Comparison of ENCODE assay signal across 8 cellular contexts in the genomic region with DNA sequence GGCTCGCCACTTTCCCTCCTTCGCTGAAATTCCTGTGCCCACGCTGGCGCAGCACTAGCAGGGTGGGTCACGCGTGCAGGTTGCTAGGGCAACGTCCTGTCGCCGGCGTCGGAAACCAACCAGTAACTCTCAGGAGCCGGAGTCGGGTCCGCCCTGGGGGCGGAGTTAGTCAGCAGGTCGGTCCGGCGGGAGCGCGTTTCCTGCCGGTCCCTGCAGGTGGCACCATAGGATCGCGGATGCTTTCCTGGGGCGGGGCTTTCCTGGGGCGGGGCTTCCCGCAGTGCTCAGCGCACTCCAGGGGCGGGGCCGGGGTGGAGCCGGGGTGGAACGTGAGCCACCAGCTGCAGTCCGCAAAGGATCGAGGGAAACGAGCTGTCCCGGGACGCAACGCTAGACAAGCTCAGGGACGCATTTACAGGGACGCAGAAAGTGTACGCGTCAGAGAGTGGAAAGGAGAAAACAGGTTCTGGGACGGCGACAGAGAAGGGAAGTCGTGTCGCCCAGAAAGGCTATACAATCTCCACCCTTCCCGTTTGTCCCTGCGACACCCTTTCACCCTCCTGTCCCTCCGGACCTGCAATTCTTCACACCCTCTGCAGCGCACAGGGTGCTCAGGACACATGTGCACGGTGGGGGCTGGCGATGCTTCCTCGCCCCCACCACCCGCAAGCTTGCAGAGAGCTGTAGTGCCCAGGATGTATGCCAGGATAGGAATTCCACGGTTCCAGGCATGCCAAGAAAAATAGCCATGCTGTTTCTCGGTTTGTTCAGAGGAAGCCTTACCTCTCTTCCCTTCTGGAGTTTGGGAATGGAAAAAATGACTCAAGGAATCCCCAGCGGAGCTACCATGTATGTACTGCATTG. TPM values are rescaled to one million over a fixed set of nuclear protein-coding genes. Genes with fewer than 3 reads are reported as not detected.
DNase-seq lines count a peak whose midpoint lies in the region; ATAC-seq and TF ChIP-seq lines count a peak whose summit lies in the region.

No MANE protein-coding gene starts in this region.

- H3K4me3 Mint-ChIP-seq in WTC11 (peak overlapping the region; percentile 74), immature natural killer cell (peak overlapping the region; percentile 85 to 99 (median 90))

- H3K4me1 ChIP-seq in smooth muscle cell (ENCODE audit: low read depth): peaks cover 29% of the 10 kb centered on the region

- no peaks in the 10 kb centered on the region for H3K9me3 ChIP-seq in smooth muscle cell (replicated peaks; ENCODE audit: low read depth)

- peaks cover 4% of the 10 kb centered on the region for H3F3A ChIP-seq in smooth muscle cell (ENCODE audit: low read depth)

- H3K79me2 ChIP-seq in smooth muscle cell (ENCODE audit: low read depth): no peaks in the 10 kb centered on the region

- no peaks in the 10 kb centered on the region for H4K20me1 ChIP-seq in smooth muscle cell (ENCODE audit: low read depth)

- H3K27me3 ChIP-seq in smooth muscle cell (ENCODE audit: low read depth): no peaks in the 10 kb centered on the region

- peaks cover 40% of the 10 kb centered on the region for H3K27me3 Mint-ChIP-seq in WTC11 (ENCODE audit: low read depth)
- peaks cover 19 to 27% (median 20%) of the 10 kb centered on the region in 3 donors for H3K27me3 Mint-ChIP-seq in immature natural killer cell (ENCODE audit: low read depth in 3 of 3)

- peaks cover 25% of the 10 kb centered on the region for H3K4me1 Mint-ChIP-seq in WTC11
- H3K4me1 Mint-ChIP-seq in immature natural killer cell: peaks cover 31 to 38% of the 10 kb centered on the region in 2 donors

- no peaks in the 10 kb centered on the region for H3K36me3 ChIP-seq in smooth muscle cell (ENCODE audit: low read depth)

- H3K4me3 ChIP-seq in cardiac fibroblast (replicated peaks in 1 of 2; ENCODE audit: low read depth in 2 of 2, low read length in 2 of 2): peak overlapping the region; percentile 47 to 52
- H3K4me3 ChIP-seq in smooth muscle cell: peak overlapping the region; percentile 59

- H3K27ac ChIP-seq in smooth muscle cell (ENCODE audit: low read depth): peak overlapping the region; percentile 78

- H3K27ac Mint-ChIP-seq in WTC11 (no peak overlapping the region), immature natural killer cell (peak overlapping the region; percentile 46 to 86 (median 81))

- H3K9me3 Mint-ChIP-seq in WTC11 (no peaks in the 10 kb centered on the region), immature natural killer cell (no peaks in the 10 kb centered on the region)

- WGBS in smooth muscle cell (ENCODE audit: low lambda C conversion rate): 1% methylated on average over 45 of the region's 56 CpGs

- CTCF ChIA-PET in WTC11 (lab: Charles Lee): interaction anchor here (0.5 to 3.8 kb wide), 55 partner anchors 11 to 611 kb away, joined by 3 to 108 read pairs (median 4); a partner anchor contains a TSS

- ATAC-seq in GM18907 (IDR thresholded peaks at IDR 0.05; ENCODE audit: unreplicated experiment) (peak; percentile 79), HG03196 (IDR thresholded peaks at IDR 0.05; ENCODE audit: unreplicated experiment) (peak; percentile 74), WTC11 (peak; percentile 62)

- POLR2A ChIA-PET in WTC11 (lab: Charles Lee): interaction anchor here (0.6 to 2.4 kb wide), 3 partner anchors 23 to 49 kb away, joined by 7 to 22 read pairs (median 12); a partner anchor contains a TSS

- H3K36me3 Mint-ChIP-seq in WTC11 (no peaks in the 10 kb centered on the region), immature natural killer cell (no peaks in the 10 kb centered on the region)

- peak overlapping the region; percentile 19 for H2AFZ ChIP-seq in smooth muscle cell (ENCODE audit: low read depth)

- DNase-seq in AG08395 (ENCODE audit: low spot score): peak; percentile 96
- peak; percentile 91 for DNase-seq in NCI-H226
- peak; percentile 98 for DNase-seq in WTC11 (ENCODE audit: low spot score)
- DNase-seq in cardiac fibroblast (ENCODE audit: low read depth in 2 of 2): peak; percentile 97 to 98
- peak; percentile 93 to 96 (median 95) for DNase-seq in immature natural killer cell
- DNase-seq in smooth muscle cell (lab: John Stamatoyannopoulos, UW; ENCODE audit: unreplicated experiment): peak; percentile 98

- peak overlapping the region; percentile 96 for H3K4me2 ChIP-seq in smooth muscle cell

- H3K9ac ChIP-seq in smooth muscle cell (ENCODE audit: low read depth): peak overlapping the region; percentile 31

- peak; percentile 71 for TF ChIP-seq CTCF in WTC11 (IDR thresholded peaks at IDR 0.05)
- peak; percentile 81 for TF ChIP-seq CTCF in cardiac fibroblast (IDR thresholded peaks at IDR 0.05; ENCODE audit: low read depth, low read length)
- peak; percentile 95 for TF ChIP-seq CTCF in smooth muscle cell (IDR thresholded peaks at IDR 0.05; ENCODE audit: borderline replicate concordance, insufficient read depth, poor library complexity, severe bottlenecking)

TF ChIP-seq in WTC11, 78 proteins besides CTCF, POLR2A, EP300 and RAD21 (continues in another document):
- TF ChIP-seq NFATC4 (CRISPR knock-in tag; IDR thresholded peaks at IDR 0.05): no peak
- TF ChIP-seq ZNF416 (CRISPR knock-in tag; IDR thresholded peaks at IDR 0.05): no peak
- TF ChIP-seq CREB1 (CRISPR knock-in tag; IDR thresholded peaks at IDR 0.05): no peak
- no peak for TF ChIP-seq TP53 (CRISPR knock-in tag; IDR thresholded peaks at IDR 0.05)
- TF ChIP-seq, protein P1, sequence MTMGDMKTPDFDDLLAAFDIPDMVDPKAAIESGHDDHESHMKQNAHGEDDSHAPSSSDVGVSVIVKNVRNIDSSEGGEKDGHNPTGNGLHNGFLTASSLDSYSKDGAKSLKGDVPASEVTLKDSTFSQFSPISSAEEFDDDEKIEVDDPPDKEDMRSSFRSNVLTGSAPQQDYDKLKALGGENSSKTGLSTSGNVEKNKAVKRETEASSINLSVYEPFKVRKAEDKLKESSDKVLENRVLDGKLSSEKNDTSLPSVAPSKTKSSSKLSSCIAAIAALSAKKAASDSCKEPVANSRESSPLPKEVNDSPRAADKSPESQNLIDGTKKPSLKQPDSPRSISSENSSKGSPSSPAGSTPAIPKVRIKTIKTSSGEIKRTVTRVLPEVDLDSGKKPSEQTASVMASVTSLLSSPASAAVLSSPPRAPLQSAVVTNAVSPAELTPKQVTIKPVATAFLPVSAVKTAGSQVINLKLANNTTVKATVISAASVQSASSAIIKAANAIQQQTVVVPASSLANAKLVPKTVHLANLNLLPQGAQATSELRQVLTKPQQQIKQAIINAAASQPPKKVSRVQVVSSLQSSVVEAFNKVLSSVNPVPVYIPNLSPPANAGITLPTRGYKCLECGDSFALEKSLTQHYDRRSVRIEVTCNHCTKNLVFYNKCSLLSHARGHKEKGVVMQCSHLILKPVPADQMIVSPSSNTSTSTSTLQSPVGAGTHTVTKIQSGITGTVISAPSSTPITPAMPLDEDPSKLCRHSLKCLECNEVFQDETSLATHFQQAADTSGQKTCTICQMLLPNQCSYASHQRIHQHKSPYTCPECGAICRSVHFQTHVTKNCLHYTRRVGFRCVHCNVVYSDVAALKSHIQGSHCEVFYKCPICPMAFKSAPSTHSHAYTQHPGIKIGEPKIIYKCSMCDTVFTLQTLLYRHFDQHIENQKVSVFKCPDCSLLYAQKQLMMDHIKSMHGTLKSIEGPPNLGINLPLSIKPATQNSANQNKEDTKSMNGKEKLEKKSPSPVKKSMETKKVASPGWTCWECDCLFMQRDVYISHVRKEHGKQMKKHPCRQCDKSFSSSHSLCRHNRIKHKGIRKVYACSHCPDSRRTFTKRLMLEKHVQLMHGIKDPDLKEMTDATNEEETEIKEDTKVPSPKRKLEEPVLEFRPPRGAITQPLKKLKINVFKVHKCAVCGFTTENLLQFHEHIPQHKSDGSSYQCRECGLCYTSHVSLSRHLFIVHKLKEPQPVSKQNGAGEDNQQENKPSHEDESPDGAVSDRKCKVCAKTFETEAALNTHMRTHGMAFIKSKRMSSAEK (CRISPR knock-in tag; IDR thresholded peaks at IDR 0.05; ENCODE audit: borderline replicate concordance): no peak
- no peak for TF ChIP-seq NR1H2 (CRISPR knock-in tag; IDR thresholded peaks at IDR 0.05)
- TF ChIP-seq FOXP1 (CRISPR knock-in tag; IDR thresholded peaks at IDR 0.05; ENCODE audit: borderline replicate concordance): no peak; the same call in 1 of the 2 replicates
- TF ChIP-seq, protein P2, sequence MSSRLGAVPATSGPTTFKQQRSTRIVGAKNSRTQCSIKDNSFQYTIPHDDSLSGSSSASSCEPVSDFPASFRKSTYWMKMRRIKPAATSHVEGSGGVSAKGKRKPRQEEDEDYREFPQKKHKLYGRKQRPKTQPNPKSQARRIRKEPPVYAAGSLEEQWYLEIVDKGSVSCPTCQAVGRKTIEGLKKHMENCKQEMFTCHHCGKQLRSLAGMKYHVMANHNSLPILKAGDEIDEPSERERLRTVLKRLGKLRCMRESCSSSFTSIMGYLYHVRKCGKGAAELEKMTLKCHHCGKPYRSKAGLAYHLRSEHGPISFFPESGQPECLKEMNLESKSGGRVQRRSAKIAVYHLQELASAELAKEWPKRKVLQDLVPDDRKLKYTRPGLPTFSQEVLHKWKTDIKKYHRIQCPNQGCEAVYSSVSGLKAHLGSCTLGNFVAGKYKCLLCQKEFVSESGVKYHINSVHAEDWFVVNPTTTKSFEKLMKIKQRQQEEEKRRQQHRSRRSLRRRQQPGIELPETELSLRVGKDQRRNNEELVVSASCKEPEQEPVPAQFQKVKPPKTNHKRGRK (CRISPR knock-in tag; IDR thresholded peaks at IDR 0.05; ENCODE audit: borderline replicate concordance): no peak
- TF ChIP-seq, protein P3, sequence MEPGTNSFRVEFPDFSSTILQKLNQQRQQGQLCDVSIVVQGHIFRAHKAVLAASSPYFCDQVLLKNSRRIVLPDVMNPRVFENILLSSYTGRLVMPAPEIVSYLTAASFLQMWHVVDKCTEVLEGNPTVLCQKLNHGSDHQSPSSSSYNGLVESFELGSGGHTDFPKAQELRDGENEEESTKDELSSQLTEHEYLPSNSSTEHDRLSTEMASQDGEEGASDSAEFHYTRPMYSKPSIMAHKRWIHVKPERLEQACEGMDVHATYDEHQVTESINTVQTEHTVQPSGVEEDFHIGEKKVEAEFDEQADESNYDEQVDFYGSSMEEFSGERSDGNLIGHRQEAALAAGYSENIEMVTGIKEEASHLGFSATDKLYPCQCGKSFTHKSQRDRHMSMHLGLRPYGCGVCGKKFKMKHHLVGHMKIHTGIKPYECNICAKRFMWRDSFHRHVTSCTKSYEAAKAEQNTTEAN (CRISPR knock-in tag; IDR thresholded peaks at IDR 0.05): no peak

RNA-seq across cellular contexts. Expression of a gene that starts 12.3 kb away (rescaled TPM):
- total RNA-seq in WTC11 (2021) (0.37 to 0.44 TPM in 2 of 3 replicates, not detected in the other), smooth muscle cell (70.6 and 91.8 TPM in 2 replicates)
- polyA plus RNA-seq in immature natural killer cell (10 to 100 TPM; 38.9 to 64.2 (median 41.3) TPM), smooth muscle cell (193 and 257 TPM in 2 replicates)

RNA-seq across cellular contexts. Expression of a gene that starts 22.9 kb away (rescaled TPM):
- total RNA-seq in WTC11 (2021) (130 to 149 TPM (median 131 TPM) in 3 replicates), smooth muscle cell (101 and 103 TPM in 2 replicates)
- polyA plus RNA-seq in immature natural killer cell (10 to 100 TPM in 1 of 3 donors, 1 to 10 TPM in 2; 5.9 to 18.4 (median 7.1) TPM), smooth muscle cell (61.0 and 67.6 TPM in 2 replicates)

RNA-seq across cellular contexts. Expression of a gene that starts 54.4 kb away (rescaled TPM):
- 128 to 143 TPM (median 138 TPM) in 3 replicates for total RNA-seq in WTC11 (2021)
- polyA plus RNA-seq in immature natural killer cell: 10 to 100 TPM; 66.3 to 97.2 (median 84.0) TPM
- total RNA-seq in smooth muscle cell: 79.6 and 85.6 TPM in 2 replicates
- 119 and 121 TPM in 2 replicates for polyA plus RNA-seq in smooth muscle cell

Comparison
In these comparisons a context has a peak if more than half of its experiments do, and no peak if none do; other contexts are left out.
1. Peak in every context shown above with its lines: DNase-seq, ATAC-seq, H3K4me3 ChIP-seq and H3K27ac ChIP-seq.
2. RNA of a gene that starts 12.3 kb away (total RNA-seq): 70.6 to 91.8 TPM in smooth muscle cell; 0.37 to 0.44 TPM in WTC11; every median in the first group is over 10 times any median in the second.